ENCODE assay signal across 33 cellular contexts in genomic region chr11:37026326-37026725, GRCh38.
"Had no signal": no experiment of that assay in that cellular context is flagged by ENCODE, and none has a peak within 500 bp of the region (broad histone marks: within the 10 kb centered on the region; RNA-seq: fewer than 3 reads in every experiment).

No MANE protein-coding gene starts in this region.

- H3K4me3 ChIP-seq: MG63, Peyer's patch, SJSA1 had no signal

- H3K36me3 ChIP-seq: brain microvascular endothelial cell, MG63, Peyer's patch, SJSA1 had no signal

- H3K9me3 ChIP-seq: Peyer's patch, SJSA1, SK-N-SH had no signal

- H3K27me3 Mint-ChIP-seq: activated CD4-positive, alpha-beta T cell treated with anti-CD3 and anti-CD28 coated beads, Interleukin-2, amount 10 ng/mL, durations not matched to agents 24 days and 14 days; activated naive CD8-positive, alpha-beta T cell treated with anti-CD3 and anti-CD28 coated beads for 36 hours; activated T-cell treated with anti-CD3 and anti-CD28 coated beads, Interleukin-2, amount 50 U/mL, for 24 hours had no signal

- H3K4me1 ChIP-seq: Peyer's patch, SJSA1 had no signal

- H3K27me3 ChIP-seq: brain microvascular endothelial cell, MG63, Peyer's patch, SJSA1 had no signal

- H3K4me1 Mint-ChIP-seq: activated CD4-positive, alpha-beta T cell treated with anti-CD3 and anti-CD28 coated beads, Interleukin-2, amount 10 ng/mL, durations not matched to agents 24 days and 14 days; activated naive CD8-positive, alpha-beta T cell treated with anti-CD3 and anti-CD28 coated beads for 36 hours had no signal

- H3K27ac Mint-ChIP-seq: activated CD4-positive, alpha-beta T cell treated with anti-CD3 and anti-CD28 coated beads, Interleukin-2, amount 10 ng/mL, durations not matched to agents 24 days and 14 days; activated CD8-positive, alpha-beta T cell treated with anti-CD3 and anti-CD28 coated beads, Interleukin-2, amount 10 ng/mL, durations not matched to agents 7 days and 5 days; activated naive CD8-positive, alpha-beta T cell treated with anti-CD3 and anti-CD28 coated beads for 36 hours; activated T-cell treated with anti-CD3 and anti-CD28 coated beads, Interleukin-2, amount 50 U/mL, for 24 hours; T-helper 1 cell treated with Interleukin-12 subunit alpha and Interleukin-12 subunit beta and Interleukin-4 antibody, amounts not matched to agents 30 μg/mL and 1 μg/mL, for 36 hours; T-helper 2 cell treated with Interferon-gamma antibody and Interleukin-4, amounts not matched to agents 5 μg/mL and 100 μg/mL, for 36 hours had no signal

- H3K36me3 Mint-ChIP-seq: activated naive CD8-positive, alpha-beta T cell treated with anti-CD3 and anti-CD28 coated beads for 36 hours had no signal

- H3K9ac ChIP-seq: SK-N-SH had no signal

- ATAC-seq: activated CD8-positive, alpha-beta T cell treated with anti-CD3 and anti-CD28 coated beads, Interleukin-2, amount 10 ng/mL, durations not matched to agents 7 days and 5 days; PC-3 had no signal

- H3K4me2 ChIP-seq: SK-N-SH had no signal

- H3K27ac ChIP-seq: brain microvascular endothelial cell, Peyer's patch, SJSA1 had no signal

- H3K9me3 Mint-ChIP-seq: activated naive CD8-positive, alpha-beta T cell treated with anti-CD3 and anti-CD28 coated beads for 36 hours had no signal

- DNase-seq: activated CD4-positive, alpha-beta T cell treated with anti-CD3 and anti-CD28 coated beads, Interleukin-2, amount 10 ng/mL, durations not matched to agents 24 days and 14 days; activated CD4-positive, alpha-beta T cell treated with anti-CD3 and anti-CD28 coated beads, Interleukin-2, amount 50 U/mL, for 4 hours; activated CD8-positive, alpha-beta T cell treated with anti-CD3 and anti-CD28 coated beads, Interleukin-2, amount 10 ng/mL, durations not matched to agents 7 days and 5 days; activated effector memory CD4-positive, alpha-beta T cell treated with anti-CD3 and anti-CD28 coated beads, Interleukin-2, amount 50 U/mL, for 16 hours; activated naive CD4-positive, alpha-beta T cell; activated naive CD4-positive, alpha-beta T cell treated with anti-CD3 and anti-CD28 coated beads, Interleukin-2, amount 50 U/mL, for 16 hours; activated naive CD8-positive, alpha-beta T cell treated with anti-CD3 and anti-CD28 coated beads for 36 hours; activated T-cell treated with anti-CD3 and anti-CD28 coated beads, Interleukin-2, amount 50 U/mL, for 24 hours; amniotic stem cell; aorta; brain microvascular endothelial cell; central memory CD4-positive, alpha-beta T cell; Kasumi-1; KG1; MG63; NCI-H1048; NCI-H1105 treated with DMSO at 0.1 percent for 48 hours; NCI-H1436; NCI-H1694; NCI-H1930; NCI-H2081 treated with DMSO at 0.1 percent for 48 hours; NCI-H226; NCI-H446 treated with DMSO at 0.1 percent for 48 hours; NCI-H524; NCI-H69; PC-3; Peyer's patch; RPMI8226; SHP77 treated with DMSO at 0.1 percent for 48 hours; SK-N-SH had no signal

- H3K4me3 Mint-ChIP-seq: activated CD4-positive, alpha-beta T cell treated with anti-CD3 and anti-CD28 coated beads, Interleukin-2, amount 10 ng/mL, durations not matched to agents 24 days and 14 days; activated CD8-positive, alpha-beta T cell treated with anti-CD3 and anti-CD28 coated beads, Interleukin-2, amount 10 ng/mL, durations not matched to agents 7 days and 5 days; activated naive CD8-positive, alpha-beta T cell treated with anti-CD3 and anti-CD28 coated beads for 36 hours; activated T-cell treated with anti-CD3 and anti-CD28 coated beads, Interleukin-2, amount 50 U/mL, for 24 hours; T-helper 1 cell treated with Interleukin-12 subunit alpha and Interleukin-12 subunit beta and Interleukin-4 antibody, amounts not matched to agents 30 μg/mL and 1 μg/mL, for 36 hours; T-helper 2 cell treated with Interferon-gamma antibody and Interleukin-4, amounts not matched to agents 5 μg/mL and 100 μg/mL, for 36 hours had no signal
